In genomic region chr9:70038233-70038632, GRCh38 we compare ENCODE assay signal across 2 cellular contexts.
TF ChIP-seq lines count a peak whose summit lies in the region.

No MANE protein-coding gene starts in this region.

TF ChIP-seq in SK-N-SH treated with all-trans-retinoic acid at 6 μM for 48 hours, 23 proteins besides CTCF, POLR2A, EP300 and RAD21:
- peak; percentile 82; the same call in 1 of the 2 replicates for TF ChIP-seq OSR1 (CRISPR knock-in tag; IDR thresholded peaks at IDR 0.05)
TF ChIP-seq in SK-N-SH treated with all-trans-retinoic acid at 6 μM for 48 hours: peak in this region for 1; not testable (repeated sequence) for 22.

TF ChIP-seq in HepG2, 621 proteins besides CTCF, POLR2A, EP300 and RAD21:
- TF ChIP-seq, protein P1, sequence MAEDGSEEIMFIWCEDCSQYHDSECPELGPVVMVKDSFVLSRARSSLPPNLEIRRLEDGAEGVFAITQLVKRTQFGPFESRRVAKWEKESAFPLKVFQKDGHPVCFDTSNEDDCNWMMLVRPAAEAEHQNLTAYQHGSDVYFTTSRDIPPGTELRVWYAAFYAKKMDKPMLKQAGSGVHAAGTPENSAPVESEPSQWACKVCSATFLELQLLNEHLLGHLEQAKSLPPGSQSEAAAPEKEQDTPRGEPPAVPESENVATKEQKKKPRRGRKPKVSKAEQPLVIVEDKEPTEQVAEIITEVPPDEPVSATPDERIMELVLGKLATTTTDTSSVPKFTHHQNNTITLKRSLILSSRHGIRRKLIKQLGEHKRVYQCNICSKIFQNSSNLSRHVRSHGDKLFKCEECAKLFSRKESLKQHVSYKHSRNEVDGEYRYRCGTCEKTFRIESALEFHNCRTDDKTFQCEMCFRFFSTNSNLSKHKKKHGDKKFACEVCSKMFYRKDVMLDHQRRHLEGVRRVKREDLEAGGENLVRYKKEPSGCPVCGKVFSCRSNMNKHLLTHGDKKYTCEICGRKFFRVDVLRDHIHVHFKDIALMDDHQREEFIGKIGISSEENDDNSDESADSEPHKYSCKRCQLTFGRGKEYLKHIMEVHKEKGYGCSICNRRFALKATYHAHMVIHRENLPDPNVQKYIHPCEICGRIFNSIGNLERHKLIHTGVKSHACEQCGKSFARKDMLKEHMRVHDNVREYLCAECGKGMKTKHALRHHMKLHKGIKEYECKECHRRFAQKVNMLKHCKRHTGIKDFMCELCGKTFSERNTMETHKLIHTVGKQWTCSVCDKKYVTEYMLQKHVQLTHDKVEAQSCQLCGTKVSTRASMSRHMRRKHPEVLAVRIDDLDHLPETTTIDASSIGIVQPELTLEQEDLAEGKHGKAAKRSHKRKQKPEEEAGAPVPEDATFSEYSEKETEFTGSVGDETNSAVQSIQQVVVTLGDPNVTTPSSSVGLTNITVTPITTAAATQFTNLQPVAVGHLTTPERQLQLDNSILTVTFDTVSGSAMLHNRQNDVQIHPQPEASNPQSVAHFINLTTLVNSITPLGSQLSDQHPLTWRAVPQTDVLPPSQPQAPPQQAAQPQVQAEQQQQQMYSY (CRISPR knock-in tag; IDR thresholded peaks at IDR 0.05), result peak; percentile 89; the same call in 1 of the 2 replicates
